Comparison of ENCODE assay signal across 17 cellular contexts in genomic region chrX:69015156-69015555, GRCh38.
DNase-seq lines count a peak whose midpoint lies in the region; ATAC-seq and TF ChIP-seq lines count a peak whose summit lies in the region.
"Had no signal": no experiment of that assay in that cellular context is flagged by ENCODE, and none has a peak within 500 bp of the region (broad histone marks: within the 10 kb centered on the region; RNA-seq: fewer than 3 reads in every experiment).

No MANE protein-coding gene starts in this region.

- CTCF ChIA-PET in RWPE1 (lab: Yijun Ruan, JAX) (no interaction called here), T-cell (lab: Charles Lee) (no interaction called here)
- CTCF ChIA-PET in activated CD4-positive, alpha-beta memory T cell treated with anti-CD3 and anti-CD28 coated beads for 36 hours (lab: Charles Lee), result no interaction called here

- no peak overlapping the region for H3K4me3 Mint-ChIP-seq in activated CD4-positive, alpha-beta memory T cell treated with anti-CD3 and anti-CD28 coated beads for 36 hours
- H3K4me3 Mint-ChIP-seq in T-cell, result no peak overlapping the region
- H3K4me3 Mint-ChIP-seq: CD14-positive monocyte had no signal

- POLR2A ChIA-PET in RWPE1 (lab: Yijun Ruan, JAX; ENCODE audit: low non-redundant PET), result no interaction called here
- POLR2A ChIA-PET in activated CD4-positive, alpha-beta memory T cell treated with anti-CD3 and anti-CD28 coated beads for 36 hours (lab: Charles Lee), result no interaction called here
- POLR2A ChIA-PET in T-cell (lab: Charles Lee), result no interaction called here

- intact Hi-C loops in sciatic nerve (cut with DNase I), result no loop called here
- intact Hi-C loops in activated CD4-positive, alpha-beta memory T cell treated with anti-CD3 and anti-CD28 coated beads for 36 hours (cut with micrococcal nuclease), result no loop called here

- H3K4me3 ChIP-seq in mesenchymal stem cell (ENCODE audit: insufficient read depth in 1 of 2, low read depth in 1 of 2, low read length in 2 of 2), result no peak overlapping the region
- H3K4me3 ChIP-seq: SJCRH30 had no signal

- H4K8ac ChIP-seq in mesenchymal stem cell (ENCODE audit: low read length), result no peak overlapping the region

- H2BK12ac ChIP-seq in mesenchymal stem cell (ENCODE audit: low read length in 2 of 2), result peak overlapping the region in 1 of 2 experiments; percentile 63

- H3K27ac Mint-ChIP-seq in activated CD4-positive, alpha-beta memory T cell treated with anti-CD3 and anti-CD28 coated beads for 36 hours, result no peak overlapping the region
- H3K27ac Mint-ChIP-seq in T-cell, result no peak overlapping the region
- H3K27ac Mint-ChIP-seq: CD14-positive monocyte had no signal

- H3K18ac ChIP-seq in mesenchymal stem cell (ENCODE audit: low read depth in 1 of 2, low read length in 2 of 2), result no peak overlapping the region

- H3K79me1 ChIP-seq in mesenchymal stem cell (replicated peaks; ENCODE audit: low read length, poor library complexity, severe bottlenecking), result no peaks in the 10 kb centered on the region

- H3K27ac ChIP-seq in RWPE1, result peak overlapping the region; percentile 10; the same call in 1 of the 2 replicates
- no peak overlapping the region for H3K27ac ChIP-seq in mesenchymal stem cell (ENCODE audit: low read length, poor library complexity, severe bottlenecking)
- H3K27ac ChIP-seq: HL-60, SJCRH30 had no signal

- H3K14ac ChIP-seq in mesenchymal stem cell (ENCODE audit: low read length in 2 of 2), result peak overlapping the region in 1 of 2 experiments; percentile 55

- WGBS in mesenchymal stem cell, result 96% methylated on average over 5 of the region's 7 CpGs

- no peak overlapping the region for H2AFZ ChIP-seq in mesenchymal stem cell (ENCODE audit: low read depth, low read length)

- no peak overlapping the region for H2BK120ac ChIP-seq in mesenchymal stem cell (ENCODE audit: low read depth, low read length)

- H3K9me3 Mint-ChIP-seq in activated CD4-positive, alpha-beta memory T cell treated with anti-CD3 and anti-CD28 coated beads for 36 hours, result peaks cover 3% of the 10 kb centered on the region
- H3K9me3 Mint-ChIP-seq in T-cell, result peaks cover 0 to 5% (median 0%) of the 10 kb centered on the region in 3 donors

- H3K9me3 ChIP-seq in mesenchymal stem cell (ENCODE audit: control insufficient read depth, low read length), result peaks cover 35% of the 10 kb centered on the region
- H3K9me3 ChIP-seq: SJCRH30 had no signal

- no peak overlapping the region for H2BK15ac ChIP-seq in mesenchymal stem cell (ENCODE audit: low read depth, poor library complexity, severe bottlenecking)

- in situ Hi-C loops in GM13976 (cut with MboI; ENCODE audit: low sequenced_read_pairs, unreplicated experiment), result no loop called here

- H3K4me1 Mint-ChIP-seq in activated CD4-positive, alpha-beta memory T cell treated with anti-CD3 and anti-CD28 coated beads for 36 hours (ENCODE audit: low read depth), result no peaks in the 10 kb centered on the region
- no peaks in the 10 kb centered on the region for H3K4me1 Mint-ChIP-seq in T-cell
- H3K4me1 Mint-ChIP-seq: CD14-positive monocyte had no signal

- no peak overlapping the region for H3K4ac ChIP-seq in mesenchymal stem cell (ENCODE audit: low read depth in 1 of 2, low read length in 2 of 2)

- no peak overlapping the region for H3K4me2 ChIP-seq in mesenchymal stem cell (ENCODE audit: low read length, poor library complexity, severe bottlenecking)

- no peak overlapping the region for H2AK5ac ChIP-seq in mesenchymal stem cell (ENCODE audit: low read length, severe bottlenecking)

- no peaks in the 10 kb centered on the region for H3K36me3 Mint-ChIP-seq in activated CD4-positive, alpha-beta memory T cell treated with anti-CD3 and anti-CD28 coated beads for 36 hours
- H3K36me3 Mint-ChIP-seq in T-cell, result no peaks in the 10 kb centered on the region
- H3K36me3 Mint-ChIP-seq: CD14-positive monocyte had no signal

- no peaks in the 10 kb centered on the region for H3K27me3 Mint-ChIP-seq in activated CD4-positive, alpha-beta memory T cell treated with anti-CD3 and anti-CD28 coated beads for 36 hours
- H3K27me3 Mint-ChIP-seq in T-cell, result peaks cover 2 to 24% of the 10 kb centered on the region in 2 donors

- ATAC-seq in sciatic nerve, result peak; percentile 21
- no peak for ATAC-seq in T-cell (replicated peaks in 1 of 4)

- peaks cover 0 to 73% of the 10 kb centered on the region in 2 experiments for H3K27me3 ChIP-seq in mesenchymal stem cell (ENCODE audit: control insufficient read depth in 1 of 2, insufficient read depth in 1 of 2, low read length in 2 of 2)
- H3K27me3 ChIP-seq: SJCRH30 had no signal

- no peak overlapping the region for H3K23ac ChIP-seq in mesenchymal stem cell (ENCODE audit: low read length in 2 of 2)

- no peaks in the 10 kb centered on the region for H3K36me3 ChIP-seq in mesenchymal stem cell (ENCODE audit: control insufficient read depth in 1 of 2, insufficient read depth in 2 of 2, low read depth in 1 of 2, low read length in 2 of 2)
- H3K36me3 ChIP-seq: SJCRH30 had no signal

- TF ChIP-seq CTCF in GM13976 (IDR thresholded peaks at IDR 0.05; ENCODE audit: borderline replicate concordance, control extremely low read depth, extremely low read depth, insufficient read depth, missing control alignments) (no peak), RWPE1 (conservative IDR thresholded peaks at IDR 0.05; ENCODE audit: low read depth) (no peak)

- H4K91ac ChIP-seq in mesenchymal stem cell (ENCODE audit: low read length), result peak overlapping the region; percentile 39

- H2BK5ac ChIP-seq in mesenchymal stem cell (ENCODE audit: low read depth, low read length, poor library complexity, severe bottlenecking), result no peak overlapping the region

- H3K9ac ChIP-seq in mesenchymal stem cell (ENCODE audit: low read length), result no peak overlapping the region

- peaks cover 2% of the 10 kb centered on the region for H3K4me1 ChIP-seq in mesenchymal stem cell (ENCODE audit: control insufficient read depth, insufficient read depth, low read depth, low read length)
- H3K4me1 ChIP-seq: SJCRH30 had no signal

- DNase-seq in GM13976 (ENCODE audit: low spot score) (peak; percentile 2), RWPE1 (ENCODE audit: low spot score) (no peak), mesenchymal stem cell (no peak), sciatic nerve (ENCODE audit: low spot score) (no peak), germinal center (ENCODE audit: low spot score) (no peak), T-cell (no peak)
- no peak for DNase-seq in activated CD4-positive, alpha-beta memory T cell treated with anti-CD3 and anti-CD28 coated beads for 36 hours
- DNase-seq: ACHN, AML-193, COR-L47, DMS153, HCEC 1CT, NCI-H187, OCI-M1, SJCRH30 had no signal
